In the genomic region with DNA sequence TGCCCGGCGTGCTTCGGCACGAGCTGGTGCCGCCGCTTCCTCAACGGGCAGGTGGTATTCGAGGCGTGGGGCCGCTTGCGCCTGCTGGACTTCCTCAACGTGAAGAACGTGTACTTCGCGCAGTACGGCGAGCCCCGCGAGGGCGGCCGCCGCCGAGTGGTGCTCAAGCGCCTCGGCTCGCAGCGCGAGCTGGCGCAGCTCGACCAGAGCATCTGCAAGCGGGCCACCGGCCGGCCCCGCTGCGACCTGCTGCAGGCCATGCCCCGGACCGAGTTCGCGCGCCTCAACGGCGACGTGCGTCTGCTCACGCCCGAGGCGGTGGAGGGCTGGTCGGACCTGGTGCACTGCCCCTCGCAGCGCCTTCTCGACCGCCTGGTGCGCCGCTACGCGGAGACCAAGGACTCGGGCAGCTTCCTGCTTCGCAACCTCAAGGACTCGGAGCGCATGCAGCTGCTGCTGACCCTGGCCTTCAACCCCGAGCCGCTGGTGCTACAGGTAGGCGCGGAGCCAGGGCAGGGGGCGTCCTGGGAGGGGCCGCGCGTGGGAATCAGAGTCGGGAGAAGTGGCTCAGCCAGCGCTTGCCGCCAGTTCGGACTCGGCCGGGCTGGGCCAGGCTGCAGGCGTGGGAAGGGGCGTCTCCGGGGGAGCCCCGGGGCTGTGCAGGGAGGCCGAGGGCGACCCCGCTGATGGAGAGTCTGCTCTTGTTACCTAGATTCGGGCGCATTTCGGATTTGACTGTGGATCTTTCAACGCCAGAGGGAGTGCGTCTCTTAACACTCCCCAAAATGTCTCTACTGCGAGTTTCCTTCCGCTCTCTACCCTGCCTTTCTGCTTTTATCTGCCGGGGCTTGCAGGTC, we compare ENCODE assay signal across 8 cellular contexts. TPM values are rescaled to one million over a fixed set of nuclear protein-coding genes. Genes with fewer than 3 reads are reported as not detected.
DNase-seq lines count a peak whose midpoint lies in the region; ATAC-seq and TF ChIP-seq lines count a peak whose summit lies in the region.

No MANE protein-coding gene starts in this region.

- CTCF ChIA-PET in activated CD4-positive, alpha-beta T cell treated with anti-CD3 and anti-CD28 coated beads for 36 hours (lab: Charles Lee): interaction anchor here (0.7 to 1.7 kb wide), 5 partner anchors 11 to 516 kb away, joined by 3 to 5 read pairs (median 4); no protein-coding TSS in a partner anchor

- H3K4me3 Mint-ChIP-seq in activated CD4-positive, alpha-beta T cell treated with anti-CD3 and anti-CD28 coated beads for 36 hours: peak overlapping the region; percentile 96

- peak; percentile 36 for ATAC-seq in GM19023 (IDR thresholded peaks at IDR 0.05; ENCODE audit: unreplicated experiment)
- peak; percentile 31 for ATAC-seq in HG03280 (IDR thresholded peaks at IDR 0.05; ENCODE audit: unreplicated experiment)
- peak; percentile 14 for ATAC-seq in activated CD4-positive, alpha-beta T cell treated with anti-CD3 and anti-CD28 coated beads for 36 hours

- POLR2A ChIA-PET in activated CD4-positive, alpha-beta T cell treated with anti-CD3 and anti-CD28 coated beads for 36 hours (lab: Charles Lee): interaction anchor here (0.6 to 1.4 kb wide), 3 partner anchors 20 to 467 kb away, joined by 3 read pairs; no protein-coding TSS in a partner anchor

- H3K9me3 Mint-ChIP-seq in activated CD4-positive, alpha-beta T cell treated with anti-CD3 and anti-CD28 coated beads for 36 hours (ENCODE audit: low read depth): no peaks in the 10 kb centered on the region

- peak overlapping the region; percentile 87 for H3K27ac Mint-ChIP-seq in activated CD4-positive, alpha-beta T cell treated with anti-CD3 and anti-CD28 coated beads for 36 hours

- peaks cover 4% of the 10 kb centered on the region for H3K27me3 Mint-ChIP-seq in activated CD4-positive, alpha-beta T cell treated with anti-CD3 and anti-CD28 coated beads for 36 hours

- peaks cover 29% of the 10 kb centered on the region for H3K4me1 Mint-ChIP-seq in activated CD4-positive, alpha-beta T cell treated with anti-CD3 and anti-CD28 coated beads for 36 hours

- DNase-seq in AML-193 (lab: John Stamatoyannopoulos, UW) (peak; percentile 89 to 91), NCI-H345 (lab: John Stamatoyannopoulos, UW) (peak; percentile 66), choroid plexus epithelial cell (ENCODE audit: low read depth) (peak; percentile 93), kidney glomerular epithelial cell (lab: John Stamatoyannopoulos, UW) (peak; percentile 65)
- DNase-seq in activated CD4-positive, alpha-beta T cell treated with anti-CD3 and anti-CD28 coated beads for 36 hours: peak; percentile 78
- DNase-seq in stimulated activated CD4-positive, alpha-beta T cell treated with anti-CD3 and anti-CD28 coated beads, Interleukin-15, amount 100 ng/mL, for 48 hours (ENCODE audit: low read depth in 2 of 2): peak; percentile 38 to 40

- peak; percentile 69 for TF ChIP-seq CTCF in choroid plexus epithelial cell (conservative IDR thresholded peaks at IDR 0.05; ENCODE audit: low read depth, low read length)

- peaks cover 5% of the 10 kb centered on the region for H3K36me3 Mint-ChIP-seq in activated CD4-positive, alpha-beta T cell treated with anti-CD3 and anti-CD28 coated beads for 36 hours (ENCODE audit: low read depth)

- H3K4me3 ChIP-seq in choroid plexus epithelial cell (ENCODE audit: low read depth, low read length): peak overlapping the region; percentile 68

- intact Hi-C loops in activated CD4-positive, alpha-beta T cell treated with anti-CD3 and anti-CD28 coated beads for 36 hours (cut with DNase I, micrococcal nuclease): loop anchor here (1.0 to 10.0 kb wide), 11 partner anchors 60 to 1525 kb away; a partner anchor contains a TSS

RNA-seq across cellular contexts. Expression of a gene that starts 1.1 kb away (rescaled TPM):
- total RNA-seq in activated CD4-positive, alpha-beta T cell treated with anti-CD3 and anti-CD28 coated beads for 36 hours: 10 to 100 TPM; 15.5 to 17.1 TPM

Comparison
In these comparisons a context has a peak if more than half of its experiments do, and no peak if none do; other contexts are left out.
1. Peak in every context shown above with its lines: DNase-seq, ATAC-seq and H3K4me3 ChIP-seq.
2. DNase-seq: peak in every context shown above with its lines; median percentile 93 in choroid plexus epithelial cell; 90 in AML-193; 78 in activated CD4-positive, alpha-beta T cell treated with anti-CD3 and anti-CD28 coated beads for 36 hours; 66 in NCI-H345; 65 in kidney glomerular epithelial cell; 39 in stimulated activated CD4-positive, alpha-beta T cell treated with anti-CD3 and anti-CD28 coated beads, Interleukin-15, amount 100 ng/mL, for 48 hours.